14 cellular contexts compared by ENCODE assay signal in the genomic region with DNA sequence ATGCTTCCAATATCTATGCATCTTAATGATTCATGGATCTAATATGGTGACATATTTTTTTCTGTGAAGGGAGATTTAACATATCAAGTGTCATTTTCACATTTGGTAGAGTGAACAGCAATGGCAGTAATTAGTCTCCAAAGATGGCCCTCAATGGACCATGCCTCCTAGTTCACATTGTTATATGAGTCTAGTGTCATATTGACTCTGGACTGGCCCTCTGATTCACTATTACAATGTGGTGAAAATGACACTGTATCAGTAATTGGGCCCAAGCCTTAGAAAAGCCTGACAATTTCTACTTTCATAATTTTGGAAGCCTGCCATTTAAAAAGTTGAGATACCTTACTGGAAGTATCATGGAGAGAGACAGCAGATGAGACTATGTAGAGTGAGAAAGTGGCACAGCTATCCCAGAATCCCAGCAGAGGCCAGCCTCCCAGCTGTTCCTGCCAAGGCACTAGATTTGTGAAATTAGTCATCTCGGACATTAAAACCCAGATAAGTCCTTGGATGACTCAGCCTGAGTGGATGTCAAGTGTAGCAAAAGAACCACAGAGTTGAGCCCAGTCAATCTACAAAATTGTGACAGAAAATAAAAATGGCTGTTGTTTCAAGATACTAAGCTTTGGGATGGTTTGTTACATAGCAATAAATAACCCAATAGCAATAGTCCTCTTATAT.
DNase-seq lines count a peak whose midpoint lies in the region; ATAC-seq and TF ChIP-seq lines count a peak whose summit lies in the region.
"Had no signal": no experiment of that assay in that cellular context is flagged by ENCODE, and none has a peak within 500 bp of the region (broad histone marks: within the 10 kb centered on the region; RNA-seq: fewer than 3 reads in every experiment).

No MANE protein-coding gene starts in this region.

- no peaks in the 10 kb centered on the region for H3K36me3 Mint-ChIP-seq in effector memory CD8-positive, alpha-beta T cell (ENCODE audit: insufficient read depth)

- no peak for TF ChIP-seq CTCF in suprapubic skin (IDR thresholded peaks at IDR 0.05)

- H3K4me1 Mint-ChIP-seq in effector memory CD8-positive, alpha-beta T cell (ENCODE audit: low read depth in 2 of 2) = no peaks in the 10 kb centered on the region

- H3K27ac Mint-ChIP-seq in effector memory CD8-positive, alpha-beta T cell = no peak overlapping the region
- H3K27ac Mint-ChIP-seq: endodermal cell had no signal

- 55% methylated on average over 1 of the region's 1 CpG for WGBS in suprapubic skin

- no peaks in the 10 kb centered on the region for H3K27me3 ChIP-seq in suprapubic skin

- no peak for ATAC-seq in effector memory CD8-positive, alpha-beta T cell (replicated peaks)
- ATAC-seq: activated CD4-positive, CD25-positive, alpha-beta regulatory T cell treated with anti-CD3 and anti-CD28 coated beads, Interleukin-2, amount 50 U/mL, for 24 hours; sciatic nerve had no signal

- no peak overlapping the region for H3K27ac ChIP-seq in suprapubic skin
- H3K27ac ChIP-seq: left ventricle myocardium inferior had no signal

- H3K4me3 Mint-ChIP-seq in effector memory CD8-positive, alpha-beta T cell = no peak overlapping the region
- H3K4me3 Mint-ChIP-seq: endodermal cell had no signal

- peak; percentile 8 for DNase-seq in GM04503 (ENCODE audit: low read depth)
- DNase-seq in HT1080 (ENCODE audit: low read depth) = peak; percentile 94
- DNase-seq in astrocyte of the hippocampus (ENCODE audit: low read depth, low spot score) = peak; percentile 88
- DNase-seq in myocyte (ENCODE audit: low read depth) = peak; percentile 90
- DNase-seq in effector memory CD8-positive, alpha-beta T cell = no peak
- DNase-seq in medulla oblongata (ENCODE audit: extremely low spot score) = no peak
- DNase-seq in NCI-H2029 (lab: John Stamatoyannopoulos, UW) = no peak
- no peak for DNase-seq in suprapubic skin (ENCODE audit: low spot score in 2 of 2)
- DNase-seq: activated naive CD4-positive, alpha-beta T cell; endodermal cell; Kasumi-1; left ventricle myocardium inferior had no signal

- TF ChIP-seq POLR2A in suprapubic skin (IDR thresholded peaks at IDR 0.05) = no peak

- no peaks in the 10 kb centered on the region for H3K9me3 ChIP-seq in suprapubic skin
- H3K9me3 ChIP-seq: left ventricle myocardium inferior had no signal

- no peaks in the 10 kb centered on the region for H3K9me3 Mint-ChIP-seq in effector memory CD8-positive, alpha-beta T cell

- no peak overlapping the region for H3K4me3 ChIP-seq in suprapubic skin
- H3K4me3 ChIP-seq: left ventricle myocardium inferior had no signal

- H3K4me1 ChIP-seq in suprapubic skin = no peaks in the 10 kb centered on the region

- TF ChIP-seq EP300 in suprapubic skin (IDR thresholded peaks at IDR 0.05) = no peak

- no peaks in the 10 kb centered on the region for H3K36me3 ChIP-seq in suprapubic skin
- H3K36me3 ChIP-seq: left ventricle myocardium inferior had no signal

- H3K27me3 Mint-ChIP-seq in effector memory CD8-positive, alpha-beta T cell = peaks cover 9 to 16% of the 10 kb centered on the region in 2 donors

Comparison
In these comparisons a context has a peak if more than half of its experiments do, and no peak if none do; other contexts are left out.
1. DNase-seq: peak in GM04503 (single experiment), HT1080 (single experiment), astrocyte of the hippocampus (single experiment) and myocyte (single experiment); none in effector memory CD8-positive, alpha-beta T cell (0 of 3), medulla oblongata (single experiment), NCI-H2029 (single experiment) and suprapubic skin (0 of 2).